In the genomic region with DNA sequence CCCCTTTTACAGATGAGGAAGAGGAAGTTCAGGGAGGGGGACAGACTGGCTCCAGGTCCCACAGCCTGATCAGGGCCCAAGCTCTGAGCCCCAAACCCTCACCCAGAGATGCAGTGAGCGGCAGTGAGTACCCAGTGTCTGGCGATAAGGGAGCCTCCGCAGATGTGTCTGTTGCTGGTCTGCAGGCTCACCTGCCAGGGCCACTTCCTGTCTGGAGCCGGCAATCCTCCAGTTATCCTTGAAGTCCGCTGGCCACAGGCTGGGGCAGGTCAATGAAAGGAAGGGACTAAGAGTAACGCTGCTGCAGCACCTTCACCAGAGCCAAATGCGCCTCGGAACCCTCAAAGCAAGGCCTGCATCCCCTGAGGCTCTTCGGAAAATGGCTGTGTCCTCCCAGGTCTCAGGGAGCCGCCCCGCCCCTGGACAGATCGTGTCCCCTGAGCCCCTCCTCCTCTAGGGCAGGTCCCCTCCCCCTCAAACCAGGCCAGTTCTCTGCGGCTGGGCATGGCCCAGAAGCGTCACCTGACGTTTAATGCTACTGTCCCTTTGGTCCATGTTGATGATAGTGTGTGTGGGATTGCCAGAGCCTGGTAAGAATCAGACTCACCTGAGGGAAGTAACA, we compare ENCODE assay signal across 9 cellular contexts. TPM values are rescaled to one million over a fixed set of nuclear protein-coding genes. Genes with fewer than 3 reads are reported as not detected.
DNase-seq lines count a peak whose midpoint lies in the region; ATAC-seq and TF ChIP-seq lines count a peak whose summit lies in the region.
"Had no signal": no experiment of that assay in that cellular context is flagged by ENCODE, and none has a peak within 500 bp of the region (broad histone marks: within the 10 kb centered on the region; RNA-seq: fewer than 3 reads in every experiment).

No MANE protein-coding gene starts in this region.

- POLR2A ChIA-PET in WTC11 (lab: Charles Lee), result interaction anchor here (1.1 kb wide), 1 partner anchor 98 kb away, joined by 3 read pairs; no protein-coding TSS in a partner anchor
- POLR2A ChIA-PET in activated CD4-positive, alpha-beta memory T cell treated with anti-CD3 and anti-CD28 coated beads for 36 hours (lab: Charles Lee), result no interaction called here

- no peaks in the 10 kb centered on the region for H3K9me3 Mint-ChIP-seq in WTC11
- no peaks in the 10 kb centered on the region for H3K9me3 Mint-ChIP-seq in activated CD4-positive, alpha-beta memory T cell treated with anti-CD3 and anti-CD28 coated beads for 36 hours
- H3K9me3 Mint-ChIP-seq: activated T-helper 1 cell treated with anti-CD3 and anti-CD28 coated beads, Interleukin-12 subunit alpha, Interleukin-12 subunit beta, Interleukin-2, Interleukin-4 antibody, amounts not matched to agents 30 ng/mL and 10 ng/mL and 1 ng/mL, durations not matched to agents 14 hours and 24 hours and 36 hours had no signal

- peak overlapping the region; percentile 54 for H3K4me3 ChIP-seq in iPS-15b (ENCODE audit: low read depth, low read length)
- H3K4me3 ChIP-seq in retinal pigment epithelial cell (ENCODE audit: low read length), result peak overlapping the region; percentile 43

- H3K36me3 ChIP-seq in iPS-15b (ENCODE audit: control insufficient read depth, insufficient read depth, low read length), result no peaks in the 10 kb centered on the region

- H3K27me3 ChIP-seq in iPS-15b (ENCODE audit: control insufficient read depth, insufficient read depth, low read length), result peaks cover 25% of the 10 kb centered on the region

- H3K4me1 Mint-ChIP-seq in WTC11, result peaks cover 25% of the 10 kb centered on the region
- H3K4me1 Mint-ChIP-seq in activated CD4-positive, alpha-beta memory T cell treated with anti-CD3 and anti-CD28 coated beads for 36 hours (ENCODE audit: low read depth), result peaks cover 9% of the 10 kb centered on the region

- peak overlapping the region; percentile 65 for H3K4me3 Mint-ChIP-seq in WTC11
- H3K4me3 Mint-ChIP-seq in activated CD4-positive, alpha-beta memory T cell treated with anti-CD3 and anti-CD28 coated beads for 36 hours, result no peak overlapping the region

- intact Hi-C loops in activated CD4-positive, alpha-beta memory T cell treated with anti-CD3 and anti-CD28 coated beads for 36 hours (cut with micrococcal nuclease), result no loop called here

- H3K27ac Mint-ChIP-seq in WTC11, result no peak overlapping the region
- H3K27ac Mint-ChIP-seq in activated CD4-positive, alpha-beta memory T cell treated with anti-CD3 and anti-CD28 coated beads for 36 hours, result no peak overlapping the region
- H3K27ac Mint-ChIP-seq: activated T-helper 1 cell treated with anti-CD3 and anti-CD28 coated beads, Interleukin-12 subunit alpha, Interleukin-12 subunit beta, Interleukin-2, Interleukin-4 antibody, amounts not matched to agents 30 ng/mL and 10 ng/mL and 1 ng/mL, durations not matched to agents 14 hours and 24 hours and 36 hours had no signal

- TF ChIP-seq CTCF in WTC11 (IDR thresholded peaks at IDR 0.05), result no peak
- TF ChIP-seq CTCF in retinal pigment epithelial cell (conservative IDR thresholded peaks at IDR 0.05; ENCODE audit: low read depth, low read length), result no peak

- no peaks in the 10 kb centered on the region for H3K9me3 ChIP-seq in iPS-15b (ENCODE audit: control insufficient read depth, insufficient read depth, low read length)

- DNase-seq in DMS79 treated with DMSO at 0.1 percent for 48 hours (lab: John Stamatoyannopoulos, UW) (peak; percentile 25), WTC11 (ENCODE audit: low spot score) (peak; percentile 82), retinal pigment epithelial cell (ENCODE audit: low read depth) (no peak), GM03348 (ENCODE audit: low spot score) (no peak), DMS114 treated with DMSO at 0.1 percent for 48 hours (lab: John Stamatoyannopoulos, UW; ENCODE audit: unreplicated experiment) (no peak)
- no peak for DNase-seq in activated CD4-positive, alpha-beta memory T cell treated with anti-CD3 and anti-CD28 coated beads for 36 hours

- H3K9ac ChIP-seq in iPS-15b (ENCODE audit: low read depth, low read length), result no peak overlapping the region

- ATAC-seq in WTC11 (peak; percentile 87), HG03342 (IDR thresholded peaks at IDR 0.05; ENCODE audit: unreplicated experiment) (no peak)

- peaks cover 37% of the 10 kb centered on the region for H3K27me3 Mint-ChIP-seq in WTC11 (ENCODE audit: low read depth)
- no peaks in the 10 kb centered on the region for H3K27me3 Mint-ChIP-seq in activated CD4-positive, alpha-beta memory T cell treated with anti-CD3 and anti-CD28 coated beads for 36 hours

- H3K36me3 Mint-ChIP-seq in WTC11, result no peaks in the 10 kb centered on the region
- no peaks in the 10 kb centered on the region for H3K36me3 Mint-ChIP-seq in activated CD4-positive, alpha-beta memory T cell treated with anti-CD3 and anti-CD28 coated beads for 36 hours

- H3K4me1 ChIP-seq in iPS-15b (ENCODE audit: control insufficient read depth, insufficient read depth, low read length), result peaks cover 4% of the 10 kb centered on the region

- CTCF ChIA-PET in WTC11 (lab: Charles Lee), result interaction anchor here (0.6 to 1.3 kb wide), 6 partner anchors 34 to 560 kb away, joined by 3 to 9 read pairs (median 6); partner anchors contain the start of gene PRSS50
- CTCF ChIA-PET in activated CD4-positive, alpha-beta memory T cell treated with anti-CD3 and anti-CD28 coated beads for 36 hours (lab: Charles Lee), result no interaction called here

TF ChIP-seq in WTC11, 78 proteins besides CTCF, POLR2A, EP300 and RAD21:
- 0 out of 2 replicates have a peak, but pooled peaks have one; percentile 32 for TF ChIP-seq ZBTB43 (CRISPR knock-in tag; IDR thresholded peaks at IDR 0.05)
- no peak for TF ChIP-seq ATF6 (CRISPR knock-in tag; IDR thresholded peaks at IDR 0.05)
- peak; percentile 72 for TF ChIP-seq ZNF317 (CRISPR knock-in tag; IDR thresholded peaks at IDR 0.05; ENCODE audit: borderline replicate concordance, low read depth)
- no peak for TF ChIP-seq NR1H2 (CRISPR knock-in tag; IDR thresholded peaks at IDR 0.05)
- TF ChIP-seq, protein P1, sequence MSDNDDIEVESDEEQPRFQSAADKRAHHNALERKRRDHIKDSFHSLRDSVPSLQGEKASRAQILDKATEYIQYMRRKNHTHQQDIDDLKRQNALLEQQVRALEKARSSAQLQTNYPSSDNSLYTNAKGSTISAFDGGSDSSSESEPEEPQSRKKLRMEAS (CRISPR knock-in tag; IDR thresholded peaks at IDR 0.05), result no peak; the same call in 1 of the 2 replicates
- TF ChIP-seq USF2 (CRISPR knock-in tag; IDR thresholded peaks at IDR 0.05), result peak; percentile 70
- no peak for TF ChIP-seq OVOL2 (CRISPR knock-in tag; IDR thresholded peaks at IDR 0.05; ENCODE audit: borderline replicate concordance)
- 0 out of 2 replicates have a peak, but pooled peaks have one; percentile 3 for TF ChIP-seq TEAD1 (CRISPR knock-in tag; IDR thresholded peaks at IDR 0.05)
- TF ChIP-seq USF1 (CRISPR knock-in tag; IDR thresholded peaks at IDR 0.05), result peak; percentile 33; the same call in 1 of the 2 replicates

RNA-seq across cellular contexts. Expression of gene MYL3, which starts 51.5 kb away (rescaled TPM):
- 0.31 TPM in 1 of 3 replicates, not detected in the others for total RNA-seq in WTC11 (2021)
- total RNA-seq in activated CD4-positive, alpha-beta memory T cell treated with anti-CD3 and anti-CD28 coated beads for 36 hours, result not detected
- total RNA-seq: activated T-helper 1 cell treated with anti-CD3 and anti-CD28 coated beads, Interleukin-12 subunit alpha, Interleukin-12 subunit beta, Interleukin-2, Interleukin-4 antibody, amounts not matched to agents 30 ng/mL and 10 ng/mL and 1 ng/mL, durations not matched to agents 14 hours and 24 hours and 36 hours had no signal

Comparison
In these comparisons a context has a peak if more than half of its experiments do, and no peak if none do; other contexts are left out.
1. DNase-seq: peak in DMS79 treated with DMSO at 0.1 percent for 48 hours (single experiment) and WTC11 (single experiment); none in retinal pigment epithelial cell (single experiment), GM03348 (single experiment), activated CD4-positive, alpha-beta memory T cell treated with anti-CD3 and anti-CD28 coated beads for 36 hours (single experiment) and DMS114 treated with DMSO at 0.1 percent for 48 hours (single experiment).